In the genomic region with DNA sequence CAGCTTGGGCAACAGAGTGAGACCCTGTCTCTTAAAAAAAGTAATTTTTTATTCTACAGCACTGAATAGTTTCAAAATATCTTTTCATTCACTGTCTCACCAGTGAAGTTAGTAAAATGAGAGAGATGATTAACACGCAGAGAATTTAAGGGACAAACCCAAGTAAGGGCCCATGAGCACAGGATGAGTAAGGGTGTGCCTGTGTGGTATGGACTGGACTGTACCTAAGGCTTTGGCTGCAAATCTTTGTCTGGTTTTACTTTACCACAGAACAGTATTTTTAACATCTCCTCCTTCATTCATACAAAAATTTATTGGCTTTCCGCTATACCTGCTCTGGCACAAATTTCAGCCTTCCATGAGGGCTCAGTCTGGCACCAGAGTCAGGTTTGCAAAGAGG, we compare ENCODE assay signal across 14 cellular contexts.
DNase-seq lines count a peak whose midpoint lies in the region; ATAC-seq and TF ChIP-seq lines count a peak whose summit lies in the region.
"Had no signal": no experiment of that assay in that cellular context is flagged by ENCODE, and none has a peak within 500 bp of the region (broad histone marks: within the 10 kb centered on the region; RNA-seq: fewer than 3 reads in every experiment).

No MANE protein-coding gene starts in this region.

- DNase-seq in A172 (ENCODE audit: low spot score) (peak; percentile 24), M059J (ENCODE audit: low read depth) (peak; percentile 87), fibroblast of mammary gland (ENCODE audit: low read depth) (peak; percentile 52), NCI-H2196 treated with DMSO at 0.1 percent for 48 hours (lab: John Stamatoyannopoulos, UW; ENCODE audit: unreplicated experiment) (no peak), Kasumi-1 (lab: John Stamatoyannopoulos, UW) (no peak)
- DNase-seq in activated effector memory CD4-positive, alpha-beta T cell treated with Interleukin-2 at 50 U/mL for 16 hours = no peak
- DNase-seq: mucosa of descending colon, NCI-H1105, ovary, stomach had no signal

- ATAC-seq in GM18508 (IDR thresholded peaks at IDR 0.05; ENCODE audit: insufficient read depth, unreplicated experiment) (peak; percentile 48), GM18907 (IDR thresholded peaks at IDR 0.05; ENCODE audit: unreplicated experiment) (no peak)
- ATAC-seq: mucosa of descending colon had no signal

- no peak for TF ChIP-seq CTCF in fibroblast of mammary gland (conservative IDR thresholded peaks at IDR 0.05; ENCODE audit: control insufficient read depth, insufficient read depth, low read depth, low read length)

- no peak overlapping the region for H3K4me3 ChIP-seq in fibroblast of mammary gland (ENCODE audit: control insufficient read depth, low read depth, low read length)
- H3K4me3 ChIP-seq: mucosa of descending colon, ovary, SK-N-MC, smooth muscle cell, stomach had no signal

Comparison
In these comparisons a context has a peak if more than half of its experiments do, and no peak if none do; other contexts are left out.
1. DNase-seq: peak in A172 (single experiment), M059J (single experiment) and fibroblast of mammary gland (single experiment); none in activated effector memory CD4-positive, alpha-beta T cell treated with Interleukin-2 at 50 U/mL for 16 hours (single experiment), NCI-H2196 treated with DMSO at 0.1 percent for 48 hours (single experiment) and Kasumi-1 (0 of 2).